Comparison of ENCODE assay signal across 8 cellular contexts in genomic region chr19:17420267-17420924, GRCh38. TPM values are rescaled to one million over a fixed set of nuclear protein-coding genes. Genes with fewer than 3 reads are reported as not detected.
A peak's percentile ranks its signal among the peaks of the same experiment; 100 is the strongest.
DNase-seq lines count a peak whose midpoint lies in the region; ATAC-seq lines count a peak whose summit lies in the region.

No MANE protein-coding gene starts in this region.

- peaks cover 6 to 7% of the 10 kb centered on the region in 2 donors for H3K36me3 Mint-ChIP-seq in activated naive CD4-positive, alpha-beta T cell treated with anti-CD3 and anti-CD28 coated beads, Interleukin-2, amount 50 U/mL, for 72 hours

- H3K27me3 ChIP-seq in right cardiac atrium (ENCODE audit: control insufficient read depth, insufficient read depth) = no peaks in the 10 kb centered on the region

- no peaks in the 10 kb centered on the region for H3K4me1 ChIP-seq in right cardiac atrium (ENCODE audit: control insufficient read depth, insufficient read depth, low read length)

- peak overlapping the region in 1 of 2 donors; percentile 92 for H3K27ac Mint-ChIP-seq in activated naive CD4-positive, alpha-beta T cell treated with anti-CD3 and anti-CD28 coated beads, Interleukin-2, amount 50 U/mL, for 72 hours

- peak overlapping the region; percentile 59 for H3K4me3 ChIP-seq in right cardiac atrium (ENCODE audit: low read length)

- H3K9me3 ChIP-seq in right cardiac atrium (ENCODE audit: control insufficient read depth, low read length) = no peaks in the 10 kb centered on the region

- 4% methylated on average over 38 of the region's 38 CpGs for WGBS in right cardiac atrium

- ATAC-seq in GM21786 (IDR thresholded peaks at IDR 0.05; ENCODE audit: unreplicated experiment) (peak; percentile 15), right cardiac atrium (peak; percentile 53 to 61), sciatic nerve (peak; percentile 22), HG02588 (IDR thresholded peaks at IDR 0.05; ENCODE audit: unreplicated experiment) (no peak)
- peak; percentile 22 to 53 for ATAC-seq in activated naive CD4-positive, alpha-beta T cell treated with anti-CD3 and anti-CD28 coated beads, Interleukin-2, amount 50 U/mL, for 72 hours

- intact Hi-C loops in right cardiac atrium (cut with DNase I) (no loop called here), sciatic nerve (cut with DNase I) (no loop called here)

- DNase-seq in ELR (ENCODE audit: low read depth) (peak; percentile 33), NCI-H2196 (lab: John Stamatoyannopoulos, UW; ENCODE audit: unreplicated experiment) (peak; percentile 38), right cardiac atrium (peak; percentile 60 to 78 (median 78)), sciatic nerve (ENCODE audit: low spot score) (peak; percentile 72), COR-L47 (lab: John Stamatoyannopoulos, UW) (no peak)
- peak; percentile 31 to 60 for DNase-seq in activated naive CD4-positive, alpha-beta T cell treated with anti-CD3 and anti-CD28 coated beads, Interleukin-2, amount 50 U/mL, for 72 hours (ENCODE audit: low spot score in 2 of 2)

- no peak overlapping the region for H3K27ac ChIP-seq in right cardiac atrium (ENCODE audit: low read length)

- H3K9me3 Mint-ChIP-seq in activated naive CD4-positive, alpha-beta T cell treated with anti-CD3 and anti-CD28 coated beads, Interleukin-2, amount 50 U/mL, for 72 hours = no peaks in the 10 kb centered on the region

RNA-seq across cellular contexts. Expression of gene MVB12A, which starts 0.5 kb away (rescaled TPM):
- 10 to 100 TPM; 34.4 to 55.2 TPM for total RNA-seq in activated naive CD4-positive, alpha-beta T cell treated with anti-CD3 and anti-CD28 coated beads, Interleukin-2, amount 50 U/mL, for 72 hours
- 10 to 100 TPM; 20.6 to 27.2 (median 23.4) TPM for total RNA-seq in right cardiac atrium
- polyA plus RNA-seq in right cardiac atrium = 30.5 TPM
- 32.1 TPM for total RNA-seq in sciatic nerve

RNA-seq across cellular contexts. Expression of gene BST2, which starts 15.0 kb away (rescaled TPM):
- total RNA-seq in activated naive CD4-positive, alpha-beta T cell treated with anti-CD3 and anti-CD28 coated beads, Interleukin-2, amount 50 U/mL, for 72 hours = 100 to 1,000 TPM in 1 of 2 donors, 10 to 100 TPM in 1; 77.4 to 126 TPM
- total RNA-seq in right cardiac atrium (10 to 100 TPM; 32.3 to 56.3 (median 39.6) TPM), sciatic nerve (80.0 TPM)
- 45.1 TPM for polyA plus RNA-seq in right cardiac atrium

RNA-seq across cellular contexts. Expression of gene CCDC194, which starts 26.4 kb away (rescaled TPM):
- total RNA-seq in activated naive CD4-positive, alpha-beta T cell treated with anti-CD3 and anti-CD28 coated beads, Interleukin-2, amount 50 U/mL, for 72 hours = 1 to 10 TPM; 2.2 to 3.7 TPM
- total RNA-seq in right cardiac atrium = under 1 TPM in 1 of 4 donors, not detected in 3; 0.43 TPM
- polyA plus RNA-seq in right cardiac atrium = not detected
- total RNA-seq in sciatic nerve = 0.62 TPM

RNA-seq across cellular contexts. Expression of gene TMEM221, which starts 28.1 kb away (rescaled TPM):
- total RNA-seq in activated naive CD4-positive, alpha-beta T cell treated with anti-CD3 and anti-CD28 coated beads, Interleukin-2, amount 50 U/mL, for 72 hours = not detected
- total RNA-seq in right cardiac atrium = under 1 TPM in 3 of 4 donors, not detected in 1; 0.22 to 0.42 (median 0.34) TPM
- polyA plus RNA-seq in right cardiac atrium = 0.43 TPM
- total RNA-seq in sciatic nerve = 0.36 TPM

RNA-seq across cellular contexts. Expression of gene NXNL1, which starts 40.3 kb away (rescaled TPM):
- total RNA-seq in activated naive CD4-positive, alpha-beta T cell treated with anti-CD3 and anti-CD28 coated beads, Interleukin-2, amount 50 U/mL, for 72 hours = not detected
- total RNA-seq in right cardiac atrium (under 1 TPM in 2 of 4 donors, not detected in 2; 0.29 to 0.45 TPM), sciatic nerve (not detected)
- 0.63 TPM for polyA plus RNA-seq in right cardiac atrium
